ENCODE assay signal across 1 cellular context in the genomic region with DNA sequence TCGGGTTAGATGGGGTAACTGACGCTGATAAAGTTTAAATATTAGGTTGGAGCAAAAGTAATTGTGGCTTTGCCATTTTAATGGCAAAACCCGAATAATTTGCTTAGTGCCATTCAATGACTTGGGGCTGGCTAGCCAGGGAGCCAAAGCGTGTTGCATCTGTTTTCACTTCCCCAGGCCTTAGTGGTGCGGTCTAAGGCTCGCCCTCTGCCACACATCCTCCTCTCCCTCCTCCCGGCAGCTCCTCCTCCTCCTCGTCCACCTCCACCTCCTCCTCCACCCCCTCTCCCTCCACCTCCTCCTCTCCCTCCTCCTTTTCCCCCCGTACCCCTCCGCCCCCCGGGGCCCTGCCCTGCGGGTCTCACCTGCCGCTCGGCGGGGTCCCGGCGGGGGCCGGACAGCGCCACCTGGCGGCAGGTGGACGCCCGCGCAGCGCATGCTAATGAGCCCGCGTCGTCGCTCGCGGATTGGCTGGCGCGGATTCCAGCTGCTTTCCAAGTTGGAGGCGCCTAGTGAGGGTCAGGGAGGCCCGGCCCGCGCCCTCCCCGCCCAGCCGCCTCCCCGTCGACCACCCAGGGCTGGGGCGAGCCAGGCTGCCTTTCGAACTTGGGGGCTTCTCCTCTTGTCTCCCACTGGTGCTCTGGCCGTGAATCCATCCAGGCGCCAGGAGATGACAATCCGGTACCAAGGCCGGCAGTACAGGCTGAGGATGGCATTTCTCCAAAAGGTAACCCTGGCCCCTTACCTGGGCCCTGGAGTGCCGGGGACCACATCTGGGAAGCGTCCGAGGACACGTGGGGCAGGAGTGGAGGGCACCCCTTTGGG.
TF ChIP-seq lines count a peak whose summit lies in the region.

No MANE protein-coding gene starts in this region.

TF ChIP-seq in HEK293, 187 proteins besides CTCF, POLR2A, EP300 and RAD21 (continued from another document and continues in another):
- TF ChIP-seq, protein P1, sequence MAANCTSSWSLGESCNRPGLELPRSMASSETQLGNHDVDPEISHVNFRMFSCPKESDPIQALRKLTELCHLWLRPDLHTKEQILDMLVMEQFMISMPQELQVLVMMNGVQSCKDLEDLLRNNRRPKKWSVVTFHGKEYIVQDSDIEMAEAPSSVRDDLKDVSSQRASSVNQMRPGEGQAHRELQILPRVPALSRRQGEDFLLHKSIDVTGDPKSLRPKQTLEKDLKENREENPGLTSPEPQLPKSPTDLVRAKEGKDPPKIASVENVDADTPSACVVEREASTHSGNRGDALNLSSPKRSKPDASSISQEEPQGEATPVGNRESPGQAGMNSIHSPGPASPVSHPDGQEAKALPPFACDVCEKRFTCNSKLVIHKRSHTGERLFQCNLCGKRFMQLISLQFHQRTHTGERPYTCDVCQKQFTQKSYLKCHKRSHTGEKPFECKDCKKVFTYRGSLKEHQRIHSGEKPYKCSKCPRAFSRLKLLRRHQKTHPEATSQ (tag by site-specific recombination; IDR thresholded peaks at IDR 0.05) = peak; percentile 77; the same call in 1 of the 2 replicates
- TF ChIP-seq, protein P2, sequence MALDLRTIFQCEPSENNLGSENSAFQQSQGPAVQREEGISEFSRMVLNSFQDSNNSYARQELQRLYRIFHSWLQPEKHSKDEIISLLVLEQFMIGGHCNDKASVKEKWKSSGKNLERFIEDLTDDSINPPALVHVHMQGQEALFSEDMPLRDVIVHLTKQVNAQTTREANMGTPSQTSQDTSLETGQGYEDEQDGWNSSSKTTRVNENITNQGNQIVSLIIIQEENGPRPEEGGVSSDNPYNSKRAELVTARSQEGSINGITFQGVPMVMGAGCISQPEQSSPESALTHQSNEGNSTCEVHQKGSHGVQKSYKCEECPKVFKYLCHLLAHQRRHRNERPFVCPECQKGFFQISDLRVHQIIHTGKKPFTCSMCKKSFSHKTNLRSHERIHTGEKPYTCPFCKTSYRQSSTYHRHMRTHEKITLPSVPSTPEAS (tag by site-specific recombination; IDR thresholded peaks at IDR 0.05) = peak; percentile 30; the same call in 1 of the 2 replicates
- TF ChIP-seq, protein P3, sequence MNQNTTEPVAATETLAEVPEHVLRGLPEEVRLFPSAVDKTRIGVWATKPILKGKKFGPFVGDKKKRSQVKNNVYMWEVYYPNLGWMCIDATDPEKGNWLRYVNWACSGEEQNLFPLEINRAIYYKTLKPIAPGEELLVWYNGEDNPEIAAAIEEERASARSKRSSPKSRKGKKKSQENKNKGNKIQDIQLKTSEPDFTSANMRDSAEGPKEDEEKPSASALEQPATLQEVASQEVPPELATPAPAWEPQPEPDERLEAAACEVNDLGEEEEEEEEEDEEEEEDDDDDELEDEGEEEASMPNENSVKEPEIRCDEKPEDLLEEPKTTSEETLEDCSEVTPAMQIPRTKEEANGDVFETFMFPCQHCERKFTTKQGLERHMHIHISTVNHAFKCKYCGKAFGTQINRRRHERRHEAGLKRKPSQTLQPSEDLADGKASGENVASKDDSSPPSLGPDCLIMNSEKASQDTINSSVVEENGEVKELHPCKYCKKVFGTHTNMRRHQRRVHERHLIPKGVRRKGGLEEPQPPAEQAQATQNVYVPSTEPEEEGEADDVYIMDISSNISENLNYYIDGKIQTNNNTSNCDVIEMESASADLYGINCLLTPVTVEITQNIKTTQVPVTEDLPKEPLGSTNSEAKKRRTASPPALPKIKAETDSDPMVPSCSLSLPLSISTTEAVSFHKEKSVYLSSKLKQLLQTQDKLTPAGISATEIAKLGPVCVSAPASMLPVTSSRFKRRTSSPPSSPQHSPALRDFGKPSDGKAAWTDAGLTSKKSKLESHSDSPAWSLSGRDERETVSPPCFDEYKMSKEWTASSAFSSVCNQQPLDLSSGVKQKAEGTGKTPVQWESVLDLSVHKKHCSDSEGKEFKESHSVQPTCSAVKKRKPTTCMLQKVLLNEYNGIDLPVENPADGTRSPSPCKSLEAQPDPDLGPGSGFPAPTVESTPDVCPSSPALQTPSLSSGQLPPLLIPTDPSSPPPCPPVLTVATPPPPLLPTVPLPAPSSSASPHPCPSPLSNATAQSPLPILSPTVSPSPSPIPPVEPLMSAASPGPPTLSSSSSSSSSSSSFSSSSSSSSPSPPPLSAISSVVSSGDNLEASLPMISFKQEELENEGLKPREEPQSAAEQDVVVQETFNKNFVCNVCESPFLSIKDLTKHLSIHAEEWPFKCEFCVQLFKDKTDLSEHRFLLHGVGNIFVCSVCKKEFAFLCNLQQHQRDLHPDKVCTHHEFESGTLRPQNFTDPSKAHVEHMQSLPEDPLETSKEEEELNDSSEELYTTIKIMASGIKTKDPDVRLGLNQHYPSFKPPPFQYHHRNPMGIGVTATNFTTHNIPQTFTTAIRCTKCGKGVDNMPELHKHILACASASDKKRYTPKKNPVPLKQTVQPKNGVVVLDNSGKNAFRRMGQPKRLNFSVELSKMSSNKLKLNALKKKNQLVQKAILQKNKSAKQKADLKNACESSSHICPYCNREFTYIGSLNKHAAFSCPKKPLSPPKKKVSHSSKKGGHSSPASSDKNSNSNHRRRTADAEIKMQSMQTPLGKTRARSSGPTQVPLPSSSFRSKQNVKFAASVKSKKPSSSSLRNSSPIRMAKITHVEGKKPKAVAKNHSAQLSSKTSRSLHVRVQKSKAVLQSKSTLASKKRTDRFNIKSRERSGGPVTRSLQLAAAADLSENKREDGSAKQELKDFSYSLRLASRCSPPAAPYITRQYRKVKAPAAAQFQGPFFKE (tag by site-specific recombination; IDR thresholded peaks at IDR 0.05; ENCODE audit: borderline replicate concordance) = no peak
- no peak for TF ChIP-seq YY2 (tag by site-specific recombination; IDR thresholded peaks at IDR 0.05)
- TF ChIP-seq ZNF391 (tag by site-specific recombination; IDR thresholded peaks at IDR 0.05; ENCODE audit: borderline replicate concordance, low read depth) = peak; percentile 83; the same call in 1 of the 2 replicates
- TF ChIP-seq, protein P4, sequence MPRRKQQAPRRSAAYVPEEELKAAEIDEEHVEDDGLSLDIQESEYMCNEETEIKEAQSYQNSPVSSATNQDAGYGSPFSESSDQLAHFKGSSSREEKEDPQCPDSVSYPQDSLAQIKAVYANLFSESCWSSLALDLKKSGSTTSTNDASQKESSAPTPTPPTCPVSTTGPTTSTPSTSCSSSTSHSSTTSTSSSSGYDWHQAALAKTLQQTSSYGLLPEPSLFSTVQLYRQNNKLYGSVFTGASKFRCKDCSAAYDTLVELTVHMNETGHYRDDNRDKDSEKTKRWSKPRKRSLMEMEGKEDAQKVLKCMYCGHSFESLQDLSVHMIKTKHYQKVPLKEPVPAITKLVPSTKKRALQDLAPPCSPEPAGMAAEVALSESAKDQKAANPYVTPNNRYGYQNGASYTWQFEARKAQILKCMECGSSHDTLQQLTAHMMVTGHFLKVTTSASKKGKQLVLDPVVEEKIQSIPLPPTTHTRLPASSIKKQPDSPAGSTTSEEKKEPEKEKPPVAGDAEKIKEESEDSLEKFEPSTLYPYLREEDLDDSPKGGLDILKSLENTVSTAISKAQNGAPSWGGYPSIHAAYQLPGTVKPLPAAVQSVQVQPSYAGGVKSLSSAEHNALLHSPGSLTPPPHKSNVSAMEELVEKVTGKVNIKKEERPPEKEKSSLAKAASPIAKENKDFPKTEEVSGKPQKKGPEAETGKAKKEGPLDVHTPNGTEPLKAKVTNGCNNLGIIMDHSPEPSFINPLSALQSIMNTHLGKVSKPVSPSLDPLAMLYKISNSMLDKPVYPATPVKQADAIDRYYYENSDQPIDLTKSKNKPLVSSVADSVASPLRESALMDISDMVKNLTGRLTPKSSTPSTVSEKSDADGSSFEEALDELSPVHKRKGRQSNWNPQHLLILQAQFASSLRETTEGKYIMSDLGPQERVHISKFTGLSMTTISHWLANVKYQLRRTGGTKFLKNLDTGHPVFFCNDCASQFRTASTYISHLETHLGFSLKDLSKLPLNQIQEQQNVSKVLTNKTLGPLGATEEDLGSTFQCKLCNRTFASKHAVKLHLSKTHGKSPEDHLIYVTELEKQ (tag by site-specific recombination; IDR thresholded peaks at IDR 0.05; ENCODE audit: borderline replicate concordance) = peak; percentile 59; the same call in 1 of the 2 replicates
- TF ChIP-seq ZNF248 (tag by site-specific recombination; IDR thresholded peaks at IDR 0.05) = no peak
- peak; percentile 56; the same call in 1 of the 2 replicates for TF ChIP-seq GLI4 (tag by site-specific recombination; IDR thresholded peaks at IDR 0.05)
- TF ChIP-seq, protein P5, sequence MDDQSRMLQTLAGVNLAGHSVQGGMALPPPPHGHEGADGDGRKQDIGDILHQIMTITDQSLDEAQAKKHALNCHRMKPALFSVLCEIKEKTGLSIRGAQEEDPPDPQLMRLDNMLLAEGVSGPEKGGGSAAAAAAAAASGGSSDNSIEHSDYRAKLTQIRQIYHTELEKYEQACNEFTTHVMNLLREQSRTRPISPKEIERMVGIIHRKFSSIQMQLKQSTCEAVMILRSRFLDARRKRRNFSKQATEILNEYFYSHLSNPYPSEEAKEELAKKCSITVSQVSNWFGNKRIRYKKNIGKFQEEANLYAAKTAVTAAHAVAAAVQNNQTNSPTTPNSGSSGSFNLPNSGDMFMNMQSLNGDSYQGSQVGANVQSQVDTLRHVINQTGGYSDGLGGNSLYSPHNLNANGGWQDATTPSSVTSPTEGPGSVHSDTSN (CRISPR knock-in tag; IDR thresholded peaks at IDR 0.05) = no peak; the same call in 1 of the 2 replicates
- no peak for TF ChIP-seq ZNF514 (tag by site-specific recombination; IDR thresholded peaks at IDR 0.05)
- TF ChIP-seq ZNF776 (tag by site-specific recombination; IDR thresholded peaks at IDR 0.05; ENCODE audit: borderline replicate concordance) = no peak
- TF ChIP-seq ZFP41 (tag by site-specific recombination; IDR thresholded peaks at IDR 0.05; ENCODE audit: borderline replicate concordance) = no peak
- TF ChIP-seq SP2 (tag by site-specific recombination; IDR thresholded peaks at IDR 0.05) = peak; percentile 80
- TF ChIP-seq ZNF221 (tag by site-specific recombination; IDR thresholded peaks at IDR 0.05; ENCODE audit: borderline replicate concordance) = no peak; the same call in 1 of the 2 replicates
- 0 out of 2 replicates have a peak, but pooled peaks have one; percentile 12 for TF ChIP-seq ZBTB1 (tag by site-specific recombination; IDR thresholded peaks at IDR 0.05)
- TF ChIP-seq ZFP37 (tag by site-specific recombination; IDR thresholded peaks at IDR 0.05) = 0 out of 2 replicates have a peak, but pooled peaks have one; percentile 46
- TF ChIP-seq, protein P6, sequence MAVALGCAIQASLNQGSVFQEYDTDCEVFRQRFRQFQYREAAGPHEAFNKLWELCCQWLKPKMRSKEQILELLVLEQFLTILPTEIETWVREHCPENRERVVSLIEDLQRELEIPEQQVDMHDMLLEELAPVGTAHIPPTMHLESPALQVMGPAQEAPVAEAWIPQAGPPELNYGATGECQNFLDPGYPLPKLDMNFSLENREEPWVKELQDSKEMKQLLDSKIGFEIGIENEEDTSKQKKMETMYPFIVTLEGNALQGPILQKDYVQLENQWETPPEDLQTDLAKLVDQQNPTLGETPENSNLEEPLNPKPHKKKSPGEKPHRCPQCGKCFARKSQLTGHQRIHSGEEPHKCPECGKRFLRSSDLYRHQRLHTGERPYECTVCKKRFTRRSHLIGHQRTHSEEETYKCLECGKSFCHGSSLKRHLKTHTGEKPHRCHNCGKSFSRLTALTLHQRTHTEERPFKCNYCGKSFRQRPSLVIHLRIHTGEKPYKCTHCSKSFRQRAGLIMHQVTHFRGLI (tag by site-specific recombination; IDR thresholded peaks at IDR 0.05) = no peak
- no peak for TF ChIP-seq ZNF274 (IDR thresholded peaks at IDR 0.05; ENCODE audit: low read length)
- no peak for TF ChIP-seq ZNF274 (tag by site-specific recombination; IDR thresholded peaks at IDR 0.05; ENCODE audit: borderline replicate concordance)
- TF ChIP-seq, protein P7, sequence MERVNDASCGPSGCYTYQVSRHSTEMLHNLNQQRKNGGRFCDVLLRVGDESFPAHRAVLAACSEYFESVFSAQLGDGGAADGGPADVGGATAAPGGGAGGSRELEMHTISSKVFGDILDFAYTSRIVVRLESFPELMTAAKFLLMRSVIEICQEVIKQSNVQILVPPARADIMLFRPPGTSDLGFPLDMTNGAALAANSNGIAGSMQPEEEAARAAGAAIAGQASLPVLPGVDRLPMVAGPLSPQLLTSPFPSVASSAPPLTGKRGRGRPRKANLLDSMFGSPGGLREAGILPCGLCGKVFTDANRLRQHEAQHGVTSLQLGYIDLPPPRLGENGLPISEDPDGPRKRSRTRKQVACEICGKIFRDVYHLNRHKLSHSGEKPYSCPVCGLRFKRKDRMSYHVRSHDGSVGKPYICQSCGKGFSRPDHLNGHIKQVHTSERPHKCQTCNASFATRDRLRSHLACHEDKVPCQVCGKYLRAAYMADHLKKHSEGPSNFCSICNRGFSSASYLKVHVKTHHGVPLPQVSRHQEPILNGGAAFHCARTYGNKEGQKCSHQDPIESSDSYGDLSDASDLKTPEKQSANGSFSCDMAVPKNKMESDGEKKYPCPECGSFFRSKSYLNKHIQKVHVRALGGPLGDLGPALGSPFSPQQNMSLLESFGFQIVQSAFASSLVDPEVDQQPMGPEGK (tag by site-specific recombination; IDR thresholded peaks at IDR 0.05) = peak; percentile 99
- TF ChIP-seq ZNF146 (tag by site-specific recombination; IDR thresholded peaks at IDR 0.05) = peak; percentile 59
- TF ChIP-seq FEZF1 (tag by site-specific recombination; IDR thresholded peaks at IDR 0.05) = no peak
- peak; percentile 81 for TF ChIP-seq ZFP69B (tag by site-specific recombination; IDR thresholded peaks at IDR 0.05)
- peak; percentile 79 for TF ChIP-seq ZXDB (tag by site-specific recombination; IDR thresholded peaks at IDR 0.05)
- no peak for TF ChIP-seq TRIM28 (IDR thresholded peaks at IDR 0.05; ENCODE audit: borderline replicate concordance, low read length)
- TF ChIP-seq ZNF23 (tag by site-specific recombination; IDR thresholded peaks at IDR 0.05; ENCODE audit: borderline replicate concordance) = no peak
- TF ChIP-seq ZNF214 (tag by site-specific recombination; IDR thresholded peaks at IDR 0.05; ENCODE audit: borderline replicate concordance) = no peak
- TF ChIP-seq ZNF621 (tag by site-specific recombination; IDR thresholded peaks at IDR 0.05) = no peak
- TF ChIP-seq RBAK (tag by site-specific recombination; IDR thresholded peaks at IDR 0.05) = no peak
- no peak for TF ChIP-seq GFI1B (tag by site-specific recombination; IDR thresholded peaks at IDR 0.05)
- TF ChIP-seq ZNF707 (tag by site-specific recombination; IDR thresholded peaks at IDR 0.05) = no peak
- TF ChIP-seq ZNF114 (tag by site-specific recombination; IDR thresholded peaks at IDR 0.05) = no peak
- TF ChIP-seq ZNF654 (tag by site-specific recombination; IDR thresholded peaks at IDR 0.05; ENCODE audit: low read depth) = peak; percentile 30
- peak; percentile 55; the same call in 1 of the 2 replicates for TF ChIP-seq KLF9 (tag by site-specific recombination; IDR thresholded peaks at IDR 0.05; ENCODE audit: low read depth)
- peak; percentile 84; the same call in 1 of the 2 replicates for TF ChIP-seq BCL11B (tag by site-specific recombination; IDR thresholded peaks at IDR 0.05; ENCODE audit: low read depth)
- TF ChIP-seq ZBTB17 (tag by site-specific recombination; IDR thresholded peaks at IDR 0.05) = peak; percentile 96
- TF ChIP-seq ZNF837 (tag by site-specific recombination; IDR thresholded peaks at IDR 0.05) = no peak
- no peak for TF ChIP-seq ZNF670 (tag by site-specific recombination; IDR thresholded peaks at IDR 0.05; ENCODE audit: low read depth)
- TF ChIP-seq ZNF112 (tag by site-specific recombination; IDR thresholded peaks at IDR 0.05) = no peak
